ENCODE assay signal across 15 cellular contexts in genomic region chr3:184537885-184538599, GRCh38. TPM values are rescaled to one million over a fixed set of nuclear protein-coding genes. Genes with fewer than 3 reads are reported as not detected.
"Had no signal": no experiment of that assay in that cellular context is flagged by ENCODE, and none has a peak within 500 bp of the region (broad histone marks: within the 10 kb centered on the region; RNA-seq: fewer than 3 reads in every experiment).

No MANE protein-coding gene starts in this region.

- DNase-seq: activated CD4-positive, CD25-positive, alpha-beta regulatory T cell treated with anti-CD3 and anti-CD28 coated beads, Interleukin-2, amount 50 U/mL, for 72 hours; activated naive CD4-positive, alpha-beta T cell treated with anti-CD3 and anti-CD28 coated beads, Interleukin-2, amount 10 ng/mL, durations not matched to agents 7 days and 5 days; activated T-cell treated with anti-CD3 and anti-CD28 coated beads, Interleukin-2, amount 50 U/mL, for 24 hours; islet precursor cell; left lung; natural killer cell; stimulated activated CD4-positive, alpha-beta T cell treated with anti-CD3 and anti-CD28 coated beads, Interleukin-12 subunit alpha, Interleukin-12 subunit beta, amount 100 ng/mL, for 4 hours; stimulated activated CD4-positive, alpha-beta T cell treated with anti-CD3 and anti-CD28 coated beads, Interleukin-2, amount 100 ng/mL, for 24 hours; T-helper 1 cell; T1000; thyroid gland had no signal

- H3K27me3 ChIP-seq: ascending aorta, thyroid gland had no signal

- H3K4me1 Mint-ChIP-seq: activated naive CD4-positive, alpha-beta T cell treated with anti-CD3 and anti-CD28 coated beads, Interleukin-2, amount 10 ng/mL, durations not matched to agents 7 days and 5 days; natural killer cell had no signal

- ATAC-seq: left lung, natural killer cell had no signal

- H3K27ac ChIP-seq: ascending aorta, breast epithelium, left lung, thyroid gland had no signal

- H3K36me3 Mint-ChIP-seq: activated naive CD4-positive, alpha-beta T cell treated with anti-CD3 and anti-CD28 coated beads, Interleukin-2, amount 10 ng/mL, durations not matched to agents 7 days and 5 days; natural killer cell had no signal

- H3K9me3 ChIP-seq: ascending aorta, breast epithelium, left lung, thyroid gland had no signal

- H3K4me1 ChIP-seq: ascending aorta, breast epithelium, left lung, thyroid gland had no signal

- H3K4me3 Mint-ChIP-seq: activated naive CD4-positive, alpha-beta T cell treated with anti-CD3 and anti-CD28 coated beads, Interleukin-2, amount 10 ng/mL, durations not matched to agents 7 days and 5 days; activated T-cell treated with anti-CD3 and anti-CD28 coated beads, Interleukin-2, amount 50 U/mL, for 24 hours; dendritic cell treated with granulocyte-macrophage colony-stimulating factor and Interleukin-4, amounts not matched to agents 40 ng/mL and 50 ng/mL, for 4 days; natural killer cell had no signal

- H3K27ac Mint-ChIP-seq: activated naive CD4-positive, alpha-beta T cell treated with anti-CD3 and anti-CD28 coated beads, Interleukin-2, amount 10 ng/mL, durations not matched to agents 7 days and 5 days; activated T-cell treated with anti-CD3 and anti-CD28 coated beads, Interleukin-2, amount 50 U/mL, for 24 hours; dendritic cell treated with granulocyte-macrophage colony-stimulating factor and Interleukin-4, amounts not matched to agents 40 ng/mL and 50 ng/mL, for 4 days; natural killer cell had no signal

- H3K9me3 Mint-ChIP-seq: activated naive CD4-positive, alpha-beta T cell treated with anti-CD3 and anti-CD28 coated beads, Interleukin-2, amount 10 ng/mL, durations not matched to agents 7 days and 5 days; activated T-cell treated with anti-CD3 and anti-CD28 coated beads, Interleukin-2, amount 50 U/mL, for 24 hours; dendritic cell treated with granulocyte-macrophage colony-stimulating factor and Interleukin-4, amounts not matched to agents 40 ng/mL and 50 ng/mL, for 4 days; natural killer cell had no signal

- H3K4me3 ChIP-seq: ascending aorta, breast epithelium, left lung, thyroid gland had no signal

- H3K36me3 ChIP-seq: ascending aorta, breast epithelium, left lung, thyroid gland had no signal

RNA-seq across cellular contexts. Expression of gene EPHB3, which starts 23.5 kb away (rescaled TPM):
- total RNA-seq: natural killer cell, pulmonary artery endothelial cell had no signal
